ENCODE assay signal across 21 cellular contexts in the genomic region with DNA sequence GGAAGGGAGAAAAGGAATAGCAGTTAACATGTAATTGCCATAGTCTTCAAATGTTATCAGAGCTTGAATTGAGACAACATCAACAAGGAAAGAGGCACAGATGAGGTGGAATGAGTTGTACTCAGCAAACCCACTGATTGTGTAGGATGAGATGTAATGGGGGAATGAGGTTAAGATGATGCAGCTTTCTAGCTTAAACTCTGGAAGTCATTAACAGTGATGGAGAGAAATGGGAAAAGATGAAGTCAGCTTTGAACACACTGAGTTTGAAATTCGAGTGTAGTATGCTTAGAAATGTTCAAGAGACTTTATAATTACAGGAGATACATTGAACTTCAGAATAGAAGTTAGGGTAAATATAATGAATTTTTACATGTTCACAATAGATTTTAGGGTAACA.
A peak's percentile ranks its signal among the peaks of the same experiment; 100 is the strongest.
DNase-seq lines count a peak whose midpoint lies in the region; FAIRE-seq and TF ChIP-seq lines count a peak whose summit lies in the region.
"Had no signal": no experiment of that assay in that cellular context is flagged by ENCODE, and none has a peak within 500 bp of the region (broad histone marks: within the 10 kb centered on the region; RNA-seq: fewer than 3 reads in every experiment).

No MANE protein-coding gene starts in this region.

- H3K9ac ChIP-seq in GM23248: no peak overlapping the region
- H3K9ac ChIP-seq in OCI-LY3 (ENCODE audit: low read length): no peak overlapping the region
- H3K9ac ChIP-seq in adipocyte (ENCODE audit: low read length): no peak overlapping the region
- H3K9ac ChIP-seq in MM.1S (ENCODE audit: low read length): no peak overlapping the region
- H3K9ac ChIP-seq: BLaER1 treated with 17β-estradiol and CSF1 and Interleukin-3, amounts not matched to agents 10 nM and 100 nM had no signal

- H3K4me2 ChIP-seq in GM23248 (ENCODE audit: unreplicated experiment) (no peak overlapping the region), OCI-LY3 (ENCODE audit: low read length) (no peak overlapping the region), MM.1S (ENCODE audit: low read depth, low read length) (no peak overlapping the region)
- H3K4me2 ChIP-seq: BLaER1 treated with 17β-estradiol and CSF1 and Interleukin-3, amounts not matched to agents 10 nM and 100 nM; GM23338 had no signal

- DNase-seq in GM23248 (peak; percentile 7), adipocyte (ENCODE audit: low read depth) (peak; percentile 9), fibroblast of mammary gland (ENCODE audit: low read depth) (peak; percentile 23), HTR-8/SVneo (ENCODE audit: insufficient read length, low spot score) (no peak), MM.1S (no peak), COLO829 (ENCODE audit: low spot score) (no peak)
- no peak for DNase-seq in activated CD8-positive, alpha-beta memory T cell treated with anti-CD3 and anti-CD28 coated beads, Interleukin-2, amount 50 U/mL, for 4 hours
- DNase-seq: 8988T; CD8-positive, alpha-beta T cell; COR-L47; DMS 273 treated with DMSO at 0.1 percent for 48 hours; DMS53; DND-41; EL; H7; KBM-7 had no signal

- FAIRE-seq in HTR-8/SVneo (lab: Jason Lieb, UNC): no peak
- FAIRE-seq: GM12878, HepG2 had no signal

- WGBS in GM23248 (ENCODE audit: low coverage in 1 of 2, low lambda C conversion rate in 2 of 2, missing lambda C conversion rate in 2 of 2), 2 experiments: 33 to 58% methylated on average over 1 of the region's 1 CpG

- H3K27me3 ChIP-seq in GM23248 (replicated peaks; ENCODE audit: insufficient read depth) (no peaks in the 10 kb centered on the region), OCI-LY3 (ENCODE audit: low read depth, low read length) (no peaks in the 10 kb centered on the region), adipocyte (replicated peaks; ENCODE audit: control insufficient read depth, insufficient read depth, low read length) (no peaks in the 10 kb centered on the region), MM.1S (replicated peaks; ENCODE audit: insufficient read depth, low read length) (no peaks in the 10 kb centered on the region)
- H3K27me3 ChIP-seq: BLaER1 treated with 17β-estradiol and CSF1 and Interleukin-3, amounts not matched to agents 10 nM and 100 nM had no signal

- H3K27ac ChIP-seq in GM23248 (no peak overlapping the region), OCI-LY3 (ENCODE audit: low read length) (no peak overlapping the region), MM.1S (ENCODE audit: low read length) (no peak overlapping the region)
- H3K27ac ChIP-seq: BLaER1 treated with 17β-estradiol and CSF1 and Interleukin-3, amounts not matched to agents 10 nM and 100 nM had no signal

- no peaks in the 10 kb centered on the region for H3K9me2 ChIP-seq in GM23248 (ENCODE audit: insufficient read depth)
- H3K9me2 ChIP-seq in MM.1S (replicated peaks; ENCODE audit: insufficient read depth, low read length): no peaks in the 10 kb centered on the region

- H3F3A ChIP-seq in GM23248 (ENCODE audit: insufficient read depth): 0 out of 2 replicates have a peak, but pooled peaks cover 6% of the 10 kb centered on the region
- H3F3A ChIP-seq in MM.1S (ENCODE audit: insufficient read depth, low read length): no peaks in the 10 kb centered on the region

- H2AFZ ChIP-seq in GM23248: no peak overlapping the region
- peak overlapping the region; percentile 23; the same call in 1 of the 2 replicates for H2AFZ ChIP-seq in OCI-LY3 (ENCODE audit: low read depth, low read length)
- H2AFZ ChIP-seq in MM.1S (ENCODE audit: low read length): no peak overlapping the region
- H2AFZ ChIP-seq: GM23338 had no signal

- 0 out of 2 replicates have a peak, but pooled peaks cover 8% of the 10 kb centered on the region for H3K4me1 ChIP-seq in GM23248 (ENCODE audit: insufficient read depth)
- H3K4me1 ChIP-seq in OCI-LY3 (ENCODE audit: low read length): no peaks in the 10 kb centered on the region
- H3K4me1 ChIP-seq in adipocyte (ENCODE audit: control insufficient read depth, insufficient read depth, low read length): peaks cover 19% of the 10 kb centered on the region
- no peaks in the 10 kb centered on the region for H3K4me1 ChIP-seq in MM.1S (ENCODE audit: low read length)
- H3K4me1 ChIP-seq: BLaER1 treated with 17β-estradiol and CSF1 and Interleukin-3, amounts not matched to agents 10 nM and 100 nM had no signal

- TF ChIP-seq CTCF in OCI-LY3 (IDR thresholded peaks at IDR 0.05; ENCODE audit: low read depth, low read length) (no peak), fibroblast of mammary gland (conservative IDR thresholded peaks at IDR 0.05; ENCODE audit: control insufficient read depth, insufficient read depth, low read depth, low read length) (no peak), MM.1S (IDR thresholded peaks at IDR 0.05; ENCODE audit: low read length) (no peak)

- H4K20me1 ChIP-seq in GM23248 (ENCODE audit: insufficient read depth): peaks cover 15% of the 10 kb centered on the region
- no peaks in the 10 kb centered on the region for H4K20me1 ChIP-seq in OCI-LY3 (ENCODE audit: insufficient read depth, low read length)
- no peaks in the 10 kb centered on the region for H4K20me1 ChIP-seq in MM.1S (ENCODE audit: insufficient read depth, low read length)
- H4K20me1 ChIP-seq: BLaER1 treated with 17β-estradiol and CSF1 and Interleukin-3, amounts not matched to agents 10 nM and 100 nM had no signal

- H3K4me3 ChIP-seq in GM23248 (no peak overlapping the region), OCI-LY3 (ENCODE audit: low read length) (no peak overlapping the region), adipocyte (ENCODE audit: low read length) (no peak overlapping the region), fibroblast of mammary gland (ENCODE audit: control insufficient read depth, low read depth, low read length) (no peak overlapping the region), MM.1S (ENCODE audit: low read length) (no peak overlapping the region)
- H3K4me3 ChIP-seq: BLaER1 treated with 17β-estradiol and CSF1 and Interleukin-3, amounts not matched to agents 10 nM and 100 nM; GM12878; GM23338 had no signal

- H3K9me3 ChIP-seq in GM23248 (ENCODE audit: low read depth): no peaks in the 10 kb centered on the region
- H3K9me3 ChIP-seq in OCI-LY3 (ENCODE audit: insufficient read depth, low read length): no peaks in the 10 kb centered on the region
- H3K9me3 ChIP-seq in adipocyte (ENCODE audit: control insufficient read depth, low read length): no peaks in the 10 kb centered on the region
- H3K9me3 ChIP-seq in MM.1S (replicated peaks; ENCODE audit: insufficient read depth, low read length): no peaks in the 10 kb centered on the region
- H3K9me3 ChIP-seq: BLaER1 treated with 17β-estradiol and CSF1 and Interleukin-3, amounts not matched to agents 10 nM and 100 nM had no signal

- H3K36me3 ChIP-seq in GM23248 (ENCODE audit: low read depth): no peaks in the 10 kb centered on the region
- no peaks in the 10 kb centered on the region for H3K36me3 ChIP-seq in OCI-LY3 (replicated peaks; ENCODE audit: low read depth, low read length)
- no peaks in the 10 kb centered on the region for H3K36me3 ChIP-seq in adipocyte (ENCODE audit: control insufficient read depth, insufficient read depth, low read length, severe bottlenecking)
- H3K36me3 ChIP-seq in MM.1S (replicated peaks; ENCODE audit: insufficient read depth, low read length): no peaks in the 10 kb centered on the region
- H3K36me3 ChIP-seq: BLaER1 treated with 17β-estradiol and CSF1 and Interleukin-3, amounts not matched to agents 10 nM and 100 nM had no signal

- in situ Hi-C loops in GM23248 (cut with MboI): no loop called here

- H3K79me2 ChIP-seq in GM23248 (ENCODE audit: insufficient read depth) (peaks cover 95% of the 10 kb centered on the region), OCI-LY3 (ENCODE audit: low read length) (no peaks in the 10 kb centered on the region), MM.1S (ENCODE audit: low read length) (no peaks in the 10 kb centered on the region)

Comparison
In these comparisons a context has a peak if more than half of its experiments do, and no peak if none do; other contexts are left out.
1. DNase-seq: peak in GM23248 (single experiment), adipocyte (single experiment) and fibroblast of mammary gland (single experiment); none in HTR-8/SVneo (single experiment), MM.1S (single experiment), COLO829 (single experiment) and activated CD8-positive, alpha-beta memory T cell treated with anti-CD3 and anti-CD28 coated beads, Interleukin-2, amount 50 U/mL, for 4 hours (single experiment).